In genomic region chr9:93059097-93059959, GRCh38 we compare ENCODE assay signal across 8 cellular contexts. TPM values are rescaled to one million over a fixed set of nuclear protein-coding genes. Genes with fewer than 3 reads are reported as not detected.
DNase-seq lines count a peak whose midpoint lies in the region; ATAC-seq, FAIRE-seq and TF ChIP-seq lines count a peak whose summit lies in the region.

No MANE protein-coding gene starts in this region.

- peak overlapping the region in 1 of 2 donors; percentile 47 for H3K9ac ChIP-seq in kidney (ENCODE audit: low read length in 2 of 2)

- no peaks in the 10 kb centered on the region for H3K27me3 ChIP-seq in thoracic aorta (replicated peaks; ENCODE audit: insufficient read depth)

- peak overlapping the region; percentile 90 for H3K4me3 Mint-ChIP-seq in activated T-helper 2 cell treated with anti-CD3 and anti-CD28 coated beads, Interferon-gamma antibody, Interleukin-2, Interleukin-4, amounts not matched to agents 10 μg/mL and 5 μg/mL and 100 μg/mL, durations not matched to agents 14 hours and 24 hours and 36 hours (ENCODE audit: low read depth)

- DNase-seq in activated T-helper 2 cell treated with anti-CD3 and anti-CD28 coated beads, Interferon-gamma antibody, Interleukin-2, Interleukin-4, amounts not matched to agents 10 μg/mL and 5 μg/mL and 100 μg/mL, durations not matched to agents 14 hours and 24 hours and 36 hours (ENCODE audit: low spot score) = no peak
- DNase-seq in kidney (peak; percentile 76), thoracic aorta (ENCODE audit: low spot score) (no peak), SK-N-DZ (ENCODE audit: low spot score) (no peak), NCI-H1417 treated with DMSO at 0.1 percent for 48 hours (lab: John Stamatoyannopoulos, UW) (no peak), COLO829 (ENCODE audit: low spot score) (no peak)

- FAIRE-seq in kidney (lab: Jason Lieb, UNC) = no peak

- peak overlapping the region; percentile 59 to 62 for H3K4me3 ChIP-seq in kidney (ENCODE audit: low read length in 2 of 2)
- peak overlapping the region; percentile 86 for H3K4me3 ChIP-seq in thoracic aorta

- intact Hi-C loops in activated T-helper 2 cell treated with anti-CD3 and anti-CD28 coated beads, Interferon-gamma antibody, Interleukin-2, Interleukin-4, amounts not matched to agents 10 μg/mL and 5 μg/mL and 100 μg/mL, durations not matched to agents 14 hours and 24 hours and 36 hours (cut with micrococcal nuclease) = no loop called here
- intact Hi-C loops in kidney (cut with DNase I) = no loop called here

- no peaks in the 10 kb centered on the region for H3K27me3 Mint-ChIP-seq in activated T-helper 2 cell treated with anti-CD3 and anti-CD28 coated beads, Interferon-gamma antibody, Interleukin-2, Interleukin-4, amounts not matched to agents 10 μg/mL and 5 μg/mL and 100 μg/mL, durations not matched to agents 14 hours and 24 hours and 36 hours (ENCODE audit: low read depth)

- peaks cover 16 to 32% of the 10 kb centered on the region in 2 donors for H3K4me1 ChIP-seq in kidney (ENCODE audit: control insufficient read depth in 1 of 2, insufficient read depth in 1 of 2, low read depth in 1 of 2, low read length in 2 of 2)
- H3K4me1 ChIP-seq in thoracic aorta (ENCODE audit: control insufficient read depth in 1 of 2, low read depth in 2 of 2) = peaks cover 29 to 53% of the 10 kb centered on the region in 2 donors

- no peak for TF ChIP-seq CTCF in kidney (IDR thresholded peaks at IDR 0.05; ENCODE audit: borderline replicate concordance, extremely low read depth, insufficient read depth)
- no peak for TF ChIP-seq CTCF in thoracic aorta (IDR thresholded peaks at IDR 0.05)

- peak overlapping the region; percentile 96 for H3K27ac Mint-ChIP-seq in activated T-helper 2 cell treated with anti-CD3 and anti-CD28 coated beads, Interferon-gamma antibody, Interleukin-2, Interleukin-4, amounts not matched to agents 10 μg/mL and 5 μg/mL and 100 μg/mL, durations not matched to agents 14 hours and 24 hours and 36 hours

- H3K36me3 ChIP-seq in kidney (ENCODE audit: control insufficient read depth in 1 of 2, insufficient read depth in 2 of 2, low read length in 2 of 2) (no peaks in the 10 kb centered on the region), thoracic aorta (no peaks in the 10 kb centered on the region)

- peaks cover 42% of the 10 kb centered on the region for H3K4me1 Mint-ChIP-seq in activated T-helper 2 cell treated with anti-CD3 and anti-CD28 coated beads, Interferon-gamma antibody, Interleukin-2, Interleukin-4, amounts not matched to agents 10 μg/mL and 5 μg/mL and 100 μg/mL, durations not matched to agents 14 hours and 24 hours and 36 hours (ENCODE audit: low read depth)

- peaks cover 10% of the 10 kb centered on the region for H3K36me3 Mint-ChIP-seq in activated T-helper 2 cell treated with anti-CD3 and anti-CD28 coated beads, Interferon-gamma antibody, Interleukin-2, Interleukin-4, amounts not matched to agents 10 μg/mL and 5 μg/mL and 100 μg/mL, durations not matched to agents 14 hours and 24 hours and 36 hours (ENCODE audit: low read depth)

- peak overlapping the region; percentile 49 to 58 for H3K27ac ChIP-seq in kidney (ENCODE audit: low read depth in 2 of 2, low read length in 2 of 2)
- H3K27ac ChIP-seq in thoracic aorta = peak overlapping the region; percentile 51 to 81

- peak; percentile 26 for ATAC-seq in GM18498 (IDR thresholded peaks at IDR 0.05; ENCODE audit: unreplicated experiment)
- ATAC-seq in HG03571 (IDR thresholded peaks at IDR 0.05; ENCODE audit: unreplicated experiment) = peak; percentile 9
- no peak for ATAC-seq in thoracic aorta (ENCODE audit: insufficient number of reproducible peaks, low FRiP score, low read depth)

- no peaks in the 10 kb centered on the region for H3K9me3 Mint-ChIP-seq in activated T-helper 2 cell treated with anti-CD3 and anti-CD28 coated beads, Interferon-gamma antibody, Interleukin-2, Interleukin-4, amounts not matched to agents 10 μg/mL and 5 μg/mL and 100 μg/mL, durations not matched to agents 14 hours and 24 hours and 36 hours

- H3K9me3 ChIP-seq in kidney (ENCODE audit: control insufficient read depth in 1 of 2, low read length in 2 of 2) (no peaks in the 10 kb centered on the region), thoracic aorta (no peaks in the 10 kb centered on the region)

RNA-seq across cellular contexts. Expression of gene SUSD3, which starts 0.8 kb away (rescaled TPM):
- total RNA-seq in activated T-helper 2 cell treated with anti-CD3 and anti-CD28 coated beads, Interferon-gamma antibody, Interleukin-2, Interleukin-4, amounts not matched to agents 10 μg/mL and 5 μg/mL and 100 μg/mL, durations not matched to agents 14 hours and 24 hours and 36 hours = 29.7 and 36.4 TPM in 2 replicates
- 12.2 TPM for total RNA-seq in kidney
- polyA plus RNA-seq in kidney (ENCODE audit: insufficient read depth, low read depth, low replicate concordance) = 34.6 TPM
- total RNA-seq in thoracic aorta = 10 to 100 TPM in 1 of 2 donors, 1 to 10 TPM in 1; 7.0 to 21.4 TPM
- not detected in 2 replicates for polyA plus RNA-seq in SK-N-DZ (2014; cell fraction: cytosol; rRNA removed)
- polyA plus RNA-seq in SK-N-DZ (2014; cell fraction: nucleus; rRNA removed) = not detected in 2 replicates

RNA-seq across cellular contexts. Expression of gene CARD19, which starts 36.7 kb away (rescaled TPM):
- total RNA-seq in activated T-helper 2 cell treated with anti-CD3 and anti-CD28 coated beads, Interferon-gamma antibody, Interleukin-2, Interleukin-4, amounts not matched to agents 10 μg/mL and 5 μg/mL and 100 μg/mL, durations not matched to agents 14 hours and 24 hours and 36 hours = 52.6 and 57.2 TPM in 2 replicates
- total RNA-seq in kidney (44.5 TPM), thoracic aorta (100 to 1,000 TPM in 1 of 2 donors, 10 to 100 TPM in 1; 46.3 to 103 TPM)
- polyA plus RNA-seq in kidney (ENCODE audit: insufficient read depth, low read depth, low replicate concordance) = 49.3 TPM
- polyA plus RNA-seq in SK-N-DZ (2014; cell fraction: cytosol; rRNA removed) = 16.7 and 29.0 TPM in 2 replicates
- 28.9 and 39.7 TPM in 2 replicates for polyA plus RNA-seq in SK-N-DZ (2014; cell fraction: nucleus; rRNA removed)
